8 cellular contexts compared by ENCODE assay signal in genomic region chr3:49454898-49455681, GRCh38. TPM values are rescaled to one million over a fixed set of nuclear protein-coding genes. Genes with fewer than 3 reads are reported as not detected.
DNase-seq lines count a peak whose midpoint lies in the region; TF ChIP-seq lines count a peak whose summit lies in the region.
"Had no signal": no experiment of that assay in that cellular context is flagged by ENCODE, and none has a peak within 500 bp of the region (broad histone marks: within the 10 kb centered on the region; RNA-seq: fewer than 3 reads in every experiment).

No MANE protein-coding gene starts in this region.

- no peak for TF ChIP-seq CTCF in ovary (IDR thresholded peaks at IDR 0.05)

- H3K4me3 ChIP-seq in SJCRH30 (no peak overlapping the region), stomach smooth muscle (ENCODE audit: low read length in 2 of 2) (no peak overlapping the region), ovary (no peak overlapping the region)

- WGBS in ovary, 3 donors: 37 to 50% (median 46%) methylated on average over 3 of the region's 3 CpGs

- DNase-seq in SJCRH30: peak; percentile 89 to 94
- peak; percentile 49 for DNase-seq in hepatic stellate cell (ENCODE audit: low spot score)
- no peak for DNase-seq in ovary
- no peak for DNase-seq in T-helper 1 cell
- DNase-seq: activated CD8-positive, alpha-beta memory T cell treated with anti-CD3 and anti-CD28 coated beads, Interleukin-2, amount 50 U/mL, for 48 hours; amygdala had no signal

- peaks cover 38% of the 10 kb centered on the region for H3K4me1 ChIP-seq in SJCRH30
- peaks cover 5% of the 10 kb centered on the region for H3K4me1 ChIP-seq in stomach smooth muscle (ENCODE audit: control insufficient read depth, insufficient read depth, low read length)
- H3K4me1 ChIP-seq in ovary (ENCODE audit: insufficient read depth): peaks cover under 1% of the 10 kb centered on the region

- no peak for TF ChIP-seq POLR2A in ovary (IDR thresholded peaks at IDR 0.05)

- no peaks in the 10 kb centered on the region for H3K36me3 ChIP-seq in SJCRH30
- H3K36me3 ChIP-seq in stomach smooth muscle (ENCODE audit: control insufficient read depth in 2 of 2, insufficient read depth in 2 of 2, low read length in 2 of 2): no peaks in the 10 kb centered on the region
- H3K36me3 ChIP-seq in ovary: no peaks in the 10 kb centered on the region

- H3K27ac ChIP-seq in SJCRH30: peak overlapping the region; percentile 90
- H3K27ac ChIP-seq in stomach smooth muscle (ENCODE audit: low read length): no peak overlapping the region
- H3K27ac ChIP-seq in ovary: no peak overlapping the region

- peak overlapping the region; percentile 21 to 33 for H3K9ac ChIP-seq in stomach smooth muscle (ENCODE audit: low read length in 2 of 2)

- H3K9me3 ChIP-seq in SJCRH30 (replicated peaks): no peaks in the 10 kb centered on the region
- no peaks in the 10 kb centered on the region for H3K9me3 ChIP-seq in stomach smooth muscle (ENCODE audit: control insufficient read depth in 2 of 2, low read length in 2 of 2)
- H3K9me3 ChIP-seq in ovary: no peaks in the 10 kb centered on the region

- H3K27me3 ChIP-seq in SJCRH30 (no peaks in the 10 kb centered on the region), stomach smooth muscle (ENCODE audit: control insufficient read depth in 1 of 2, insufficient read depth in 2 of 2, low read length in 2 of 2) (no peaks in the 10 kb centered on the region), ovary (no peaks in the 10 kb centered on the region)

- intact Hi-C loops in ovary (cut with DNase I): no loop called here

- no peak for TF ChIP-seq EP300 in ovary (IDR thresholded peaks at IDR 0.05)

RNA-seq across cellular contexts. Expression of gene DAG1, which starts 15.0 kb away (rescaled TPM):
- total RNA-seq in SJCRH30 (2014; rRNA removed; shearing (Covaris generic)): 79.5 and 82.8 TPM in 2 replicates
- total RNA-seq in ovary: 10 to 100 TPM; 22.1 to 90.7 (median 61.8) TPM
- polyA plus RNA-seq in ovary: 10 to 100 TPM; 35.5 to 43.1 TPM

RNA-seq across cellular contexts. Expression of gene NICN1, which starts 26.0 kb away (rescaled TPM):
- 2.4 and 2.6 TPM in 2 replicates for total RNA-seq in SJCRH30 (2014; rRNA removed; shearing (Covaris generic))
- total RNA-seq in ovary: 10 to 100 TPM in 5 of 7 donors, 1 to 10 TPM in 2; 4.8 to 23.0 (median 17.2) TPM
- 10 to 100 TPM; 11.9 to 16.7 TPM for polyA plus RNA-seq in ovary

RNA-seq across cellular contexts. Expression of gene AMT, which starts 32.8 kb away (rescaled TPM):
- total RNA-seq in SJCRH30 (2014; rRNA removed; shearing (Covaris generic)): 0.26 TPM in 1 of 2 replicates, not detected in the other
- 10 to 100 TPM in 3 of 7 donors, 1 to 10 TPM in 4; 6.4 to 15.0 (median 9.9) TPM for total RNA-seq in ovary
- polyA plus RNA-seq in ovary: 10 to 100 TPM; 12.1 to 23.7 TPM
- total RNA-seq: RPMI7951 had no signal

RNA-seq across cellular contexts. Expression of gene TCTA, which starts 42.9 kb away (rescaled TPM):
- total RNA-seq in SJCRH30 (2014; rRNA removed; shearing (Covaris generic)): 12.8 and 13.1 TPM in 2 replicates
- total RNA-seq in ovary: 10 to 100 TPM; 22.4 to 46.6 (median 28.3) TPM
- polyA plus RNA-seq in ovary: 10 to 100 TPM; 31.2 to 63.0 TPM

RNA-seq across cellular contexts. Expression of gene RHOA, which starts 43.3 kb away (rescaled TPM):
- 321 and 323 TPM in 2 replicates for total RNA-seq in SJCRH30 (2014; rRNA removed; shearing (Covaris generic))
- total RNA-seq in ovary: 100 to 1,000 TPM; 293 to 563 (median 439) TPM
- 100 to 1,000 TPM; 297 to 878 TPM for polyA plus RNA-seq in ovary

Comparison
In these comparisons a context has a peak if more than half of its experiments do, and no peak if none do; other contexts are left out.
1. DNase-seq: peak in SJCRH30 (2 of 2) and hepatic stellate cell (single experiment); none in ovary (0 of 5) and T-helper 1 cell (0 of 5).